ENCODE assay signal across 22 cellular contexts in genomic region chr4:81684357-81684756, GRCh38.
DNase-seq lines count a peak whose midpoint lies in the region; ATAC-seq lines count a peak whose summit lies in the region.
"Had no signal": no experiment of that assay in that cellular context is flagged by ENCODE, and none has a peak within 500 bp of the region (broad histone marks: within the 10 kb centered on the region; RNA-seq: fewer than 3 reads in every experiment).

No MANE protein-coding gene starts in this region.

- peak; percentile 30 for DNase-seq in NCI-H1092 treated with DMSO at 0.1 percent for 48 hours (lab: John Stamatoyannopoulos, UW)
- DNase-seq in NCI-H1092 (lab: John Stamatoyannopoulos, UW): no peak
- peak; percentile 81 for DNase-seq in DMS 273 (lab: John Stamatoyannopoulos, UW; ENCODE audit: unreplicated experiment)
- peak; percentile 49 for DNase-seq in NCI-H345 (lab: John Stamatoyannopoulos, UW)
- peak; percentile 70 for DNase-seq in cerebellar cortex (ENCODE audit: low spot score)
- DNase-seq: 8988T; activated B cell treated with CpG ODN at 0.5 μM for 24 hours; activated CD4-positive, alpha-beta T cell treated with anti-CD3 and anti-CD28 coated beads, Interleukin-2, amount 50 U/mL, for 4 hours; activated CD8-positive, alpha-beta memory T cell treated with anti-CD3 and anti-CD28 coated beads, Interleukin-2, amount 50 U/mL, for 48 hours; activated naive CD8-positive, alpha-beta T cell treated with anti-CD3 and anti-CD28 coated beads, Interleukin-2, amount 50 U/mL, for 24 hours; AML-193; effector CD4-positive, alpha-beta T cell; foreskin keratinocyte; MM.1S; NCI-H2081; pancreas; SK-N-SH; stimulated activated CD4-positive, alpha-beta T cell treated with anti-CD3 and anti-CD28 coated beads, Interleukin-15, amount 100 ng/mL, for 24 hours; stomach had no signal

- no peak for ATAC-seq in GM18907 (IDR thresholded peaks at IDR 0.05; ENCODE audit: unreplicated experiment)
- ATAC-seq in HG03460 (IDR thresholded peaks at IDR 0.05; ENCODE audit: unreplicated experiment): no peak
- no peak for ATAC-seq in GM21390 (IDR thresholded peaks at IDR 0.05; ENCODE audit: unreplicated experiment)
- ATAC-seq: activated naive CD8-positive, alpha-beta T cell treated with anti-CD3 and anti-CD28 coated beads, Interleukin-2, amount 50 U/mL, for 24 hours; foreskin keratinocyte; pancreas had no signal
